Comparison of ENCODE assay signal across 15 cellular contexts in the genomic region with DNA sequence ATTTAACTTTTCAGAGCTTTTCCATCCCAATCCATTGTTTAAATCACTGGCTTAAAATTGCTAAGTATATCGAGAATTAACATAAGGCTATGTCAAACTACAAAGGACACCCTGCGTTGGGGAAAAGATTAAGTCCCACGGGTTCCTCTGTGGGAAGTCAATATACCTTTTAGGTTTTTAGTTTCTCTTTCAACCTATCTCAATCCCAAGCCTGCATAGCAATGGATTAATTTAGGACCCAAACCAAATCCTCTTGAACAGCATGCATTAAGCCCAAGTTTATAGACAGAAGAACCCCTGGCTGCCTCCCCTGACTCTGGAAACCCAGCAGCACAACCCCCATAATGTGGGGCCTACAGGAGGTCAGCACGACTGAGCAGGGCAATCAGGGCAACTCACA. TPM values are rescaled to one million over a fixed set of nuclear protein-coding genes. Genes with fewer than 3 reads are reported as not detected.
DNase-seq lines count a peak whose midpoint lies in the region; ATAC-seq and TF ChIP-seq lines count a peak whose summit lies in the region.
"Had no signal": no experiment of that assay in that cellular context is flagged by ENCODE, and none has a peak within 500 bp of the region (broad histone marks: within the 10 kb centered on the region; RNA-seq: fewer than 3 reads in every experiment).

No MANE protein-coding gene starts in this region.

- peaks cover 65% of the 10 kb centered on the region for H3K36me3 Mint-ChIP-seq in activated CD8-positive, alpha-beta T cell treated with anti-CD3 and anti-CD28 coated beads for 36 hours (ENCODE audit: low read depth)
- H3K36me3 Mint-ChIP-seq in activated CD8-positive, alpha-beta T cell treated with anti-CD3 and anti-CD28 coated beads, Interleukin-2, amount 10 ng/mL, durations not matched to agents 7 days and 5 days (ENCODE audit: low read depth), result peaks cover 64% of the 10 kb centered on the region
- peaks cover 26% of the 10 kb centered on the region for H3K36me3 Mint-ChIP-seq in central memory CD8-positive, alpha-beta T cell (ENCODE audit: insufficient read depth)

- no peak for ATAC-seq in activated CD8-positive, alpha-beta T cell treated with anti-CD3 and anti-CD28 coated beads for 36 hours
- no peak for ATAC-seq in activated CD8-positive, alpha-beta T cell treated with anti-CD3 and anti-CD28 coated beads, Interleukin-2, amount 10 ng/mL, durations not matched to agents 7 days and 5 days
- ATAC-seq in central memory CD8-positive, alpha-beta T cell (replicated peaks; ENCODE audit: extremely low read depth, poor library complexity, severe bottlenecking), result no peak
- ATAC-seq in body of pancreas, result no peak
- ATAC-seq: heart left ventricle had no signal

- H3K4me1 ChIP-seq in HUES48 (ENCODE audit: control insufficient read depth, insufficient read depth, low read length) (peaks cover 43% of the 10 kb centered on the region), osteoblast (ENCODE audit: insufficient read depth, low read length) (peaks cover 23% of the 10 kb centered on the region), body of pancreas (peaks cover 14% of the 10 kb centered on the region)
- H3K4me1 ChIP-seq: parathyroid adenoma had no signal

- peaks cover 99% of the 10 kb centered on the region for H3K79me2 ChIP-seq in osteoblast (ENCODE audit: insufficient read depth, low read length)

- H3K4me3 ChIP-seq in HUES48 (ENCODE audit: low read depth, low read length) (no peak overlapping the region), osteoblast (ENCODE audit: insufficient read depth, low read length) (peak overlapping the region; percentile 31), body of pancreas (no peak overlapping the region)
- H3K4me3 ChIP-seq: heart left ventricle, left ventricle myocardium inferior had no signal

- no peaks in the 10 kb centered on the region for H3K9me3 Mint-ChIP-seq in activated CD8-positive, alpha-beta T cell treated with anti-CD3 and anti-CD28 coated beads for 36 hours
- no peaks in the 10 kb centered on the region for H3K9me3 Mint-ChIP-seq in activated CD8-positive, alpha-beta T cell treated with anti-CD3 and anti-CD28 coated beads, Interleukin-2, amount 10 ng/mL, durations not matched to agents 7 days and 5 days (ENCODE audit: insufficient read depth)
- H3K9me3 Mint-ChIP-seq in central memory CD8-positive, alpha-beta T cell, result no peaks in the 10 kb centered on the region

- peak overlapping the region; percentile 3 for H2AFZ ChIP-seq in osteoblast (ENCODE audit: low read length)
- H2AFZ ChIP-seq: parathyroid adenoma had no signal

- CTCF ChIA-PET in activated CD8-positive, alpha-beta T cell treated with anti-CD3 and anti-CD28 coated beads for 36 hours (lab: Charles Lee), result interaction anchor here (4.0 kb wide), 1 partner anchor 31 kb away, joined by 21 read pairs; no protein-coding TSS in a partner anchor
- CTCF ChIA-PET in activated CD8-positive, alpha-beta T cell treated with anti-CD3 and anti-CD28 coated beads, Interleukin-2, amount 10 ng/mL, durations not matched to agents 7 days and 5 days (lab: Charles Lee), result no interaction called here

- TF ChIP-seq CTCF in activated CD8-positive, alpha-beta T cell treated with anti-CD3 and anti-CD28 coated beads for 36 hours (IDR thresholded peaks at IDR 0.05), result no peak
- TF ChIP-seq CTCF in osteoblast (IDR thresholded peaks at IDR 0.05; ENCODE audit: extremely low read depth, low read depth, low read length), result no peak
- no peak for TF ChIP-seq CTCF in body of pancreas (IDR thresholded peaks at IDR 0.05)

- H3K27ac Mint-ChIP-seq in activated CD8-positive, alpha-beta T cell treated with anti-CD3 and anti-CD28 coated beads for 36 hours, result peak overlapping the region; percentile 17
- H3K27ac Mint-ChIP-seq in activated CD8-positive, alpha-beta T cell treated with anti-CD3 and anti-CD28 coated beads, Interleukin-2, amount 10 ng/mL, durations not matched to agents 7 days and 5 days, result no peak overlapping the region
- H3K27ac Mint-ChIP-seq in central memory CD8-positive, alpha-beta T cell (ENCODE audit: low read depth), result peak overlapping the region; percentile 78

- H3K9me3 ChIP-seq in HUES48 (ENCODE audit: control insufficient read depth, insufficient read depth, low read length), result no peaks in the 10 kb centered on the region
- no peaks in the 10 kb centered on the region for H3K9me3 ChIP-seq in osteoblast (ENCODE audit: low read depth, low read length)
- no peaks in the 10 kb centered on the region for H3K9me3 ChIP-seq in body of pancreas
- H3K9me3 ChIP-seq: heart left ventricle, left ventricle myocardium inferior had no signal

- H3K4me2 ChIP-seq in osteoblast (ENCODE audit: insufficient read depth, low read length), result peak overlapping the region; percentile 72

- H3K4me3 Mint-ChIP-seq in activated CD8-positive, alpha-beta T cell treated with anti-CD3 and anti-CD28 coated beads for 36 hours, result no peak overlapping the region
- no peak overlapping the region for H3K4me3 Mint-ChIP-seq in activated CD8-positive, alpha-beta T cell treated with anti-CD3 and anti-CD28 coated beads, Interleukin-2, amount 10 ng/mL, durations not matched to agents 7 days and 5 days
- H3K4me3 Mint-ChIP-seq in central memory CD8-positive, alpha-beta T cell, result peak overlapping the region; percentile 90

- peaks cover 55% of the 10 kb centered on the region for H3K4me1 Mint-ChIP-seq in activated CD8-positive, alpha-beta T cell treated with anti-CD3 and anti-CD28 coated beads for 36 hours (ENCODE audit: low read depth)
- H3K4me1 Mint-ChIP-seq in activated CD8-positive, alpha-beta T cell treated with anti-CD3 and anti-CD28 coated beads, Interleukin-2, amount 10 ng/mL, durations not matched to agents 7 days and 5 days (ENCODE audit: low read depth), result peaks cover 62% of the 10 kb centered on the region
- H3K4me1 Mint-ChIP-seq in central memory CD8-positive, alpha-beta T cell, result peaks cover 73% of the 10 kb centered on the region

- no peak overlapping the region for H3K9ac ChIP-seq in HUES48 (ENCODE audit: low read depth, low read length)
- H3K9ac ChIP-seq: parathyroid adenoma had no signal

- H3K27me3 ChIP-seq in HUES48 (ENCODE audit: control insufficient read depth, insufficient read depth, low read length) (no peaks in the 10 kb centered on the region), osteoblast (ENCODE audit: insufficient read depth, low read length) (no peaks in the 10 kb centered on the region), body of pancreas (no peaks in the 10 kb centered on the region)
- H3K27me3 ChIP-seq: heart left ventricle had no signal

- 72 to 76% methylated on average over 4 of the region's 4 CpGs for WGBS in body of pancreas, 2 donors

- intact Hi-C loops in activated CD8-positive, alpha-beta T cell treated with anti-CD3 and anti-CD28 coated beads for 36 hours (cut with micrococcal nuclease), result no loop called here
- intact Hi-C loops in body of pancreas (cut with DNase I), result no loop called here

- peaks cover 4% of the 10 kb centered on the region for H4K20me1 ChIP-seq in osteoblast (ENCODE audit: insufficient read depth, low read length)

- H3K27me3 Mint-ChIP-seq in activated CD8-positive, alpha-beta T cell treated with anti-CD3 and anti-CD28 coated beads for 36 hours, result no peaks in the 10 kb centered on the region
- no peaks in the 10 kb centered on the region for H3K27me3 Mint-ChIP-seq in activated CD8-positive, alpha-beta T cell treated with anti-CD3 and anti-CD28 coated beads, Interleukin-2, amount 10 ng/mL, durations not matched to agents 7 days and 5 days (ENCODE audit: low read depth)
- no peaks in the 10 kb centered on the region for H3K27me3 Mint-ChIP-seq in central memory CD8-positive, alpha-beta T cell

- POLR2A ChIA-PET in activated CD8-positive, alpha-beta T cell treated with anti-CD3 and anti-CD28 coated beads for 36 hours (lab: Charles Lee), result interaction anchor here (1.3 to 9.7 kb wide), 5 partner anchors 10 to 79 kb away, joined by 3 to 69 read pairs (median 4); no protein-coding TSS in a partner anchor
- POLR2A ChIA-PET in activated CD8-positive, alpha-beta T cell treated with anti-CD3 and anti-CD28 coated beads, Interleukin-2, amount 10 ng/mL, durations not matched to agents 7 days and 5 days (lab: Charles Lee), result interaction anchor here (1.3 kb wide), 1 partner anchor 9 kb away, joined by 3 read pairs; no protein-coding TSS in a partner anchor

- H3K36me3 ChIP-seq in HUES48 (ENCODE audit: control insufficient read depth, insufficient read depth, low read length) (peaks cover 30% of the 10 kb centered on the region), osteoblast (ENCODE audit: insufficient read depth, low read length) (peaks cover 17% of the 10 kb centered on the region), body of pancreas (replicated peaks in 1 of 2; ENCODE audit: insufficient read depth in 1 of 2, low read depth in 2 of 2) (peaks cover 0 to 6% of the 10 kb centered on the region in 2 donors)

- DNase-seq in activated CD8-positive, alpha-beta T cell treated with anti-CD3 and anti-CD28 coated beads for 36 hours, result no peak
- DNase-seq in activated CD8-positive, alpha-beta T cell treated with anti-CD3 and anti-CD28 coated beads, Interleukin-2, amount 10 ng/mL, durations not matched to agents 7 days and 5 days, result no peak
- no peak for DNase-seq in central memory CD8-positive, alpha-beta T cell (ENCODE audit: low spot score in 2 of 2)
- DNase-seq in osteoblast (ENCODE audit: insufficient read length, low spot score, missing footprints), result peak; percentile 38
- no peak for DNase-seq in body of pancreas
- DNase-seq in stimulated activated naive CD4-positive, alpha-beta T cell (lab: John Stamatoyannopoulos, UW), result no peak
- DNase-seq in NCI-H748 (lab: John Stamatoyannopoulos, UW; ENCODE audit: unreplicated experiment), result no peak
- DNase-seq: amygdala; effector CD8-positive, alpha-beta T cell; heart left ventricle; left ventricle myocardium inferior; NCI-H1694 treated with DMSO at 0.1 percent for 48 hours; stimulated activated CD8-positive, alpha-beta memory T cell treated with anti-CD3 and anti-CD28 coated beads, Interleukin-4, amount 100 ng/mL, for 48 hours had no signal

- no peak for TF ChIP-seq POLR2A in body of pancreas (IDR thresholded peaks at IDR 0.05)

- peak overlapping the region; percentile 65 for H3K27ac ChIP-seq in HUES48 (ENCODE audit: low read depth, low read length)
- no peak overlapping the region for H3K27ac ChIP-seq in osteoblast (ENCODE audit: low read depth, low read length)
- H3K27ac ChIP-seq in body of pancreas, result no peak overlapping the region
- H3K27ac ChIP-seq: heart left ventricle, left ventricle myocardium inferior, parathyroid adenoma had no signal

RNA-seq across cellular contexts. Expression of gene CDCA4, which starts 6.3 kb away (rescaled TPM):
- 10 to 100 TPM; 59.4 to 63.5 TPM for total RNA-seq in activated CD8-positive, alpha-beta T cell treated with anti-CD3 and anti-CD28 coated beads for 36 hours
- 10 to 100 TPM; 59.9 to 62.3 TPM for total RNA-seq in activated CD8-positive, alpha-beta T cell treated with anti-CD3 and anti-CD28 coated beads, Interleukin-2, amount 10 ng/mL, durations not matched to agents 7 days and 5 days
- total RNA-seq in osteoblast, result 13.3 and 13.8 TPM in 2 replicates
- total RNA-seq in body of pancreas, result 1 to 10 TPM; 2.6 to 4.7 TPM

RNA-seq across cellular contexts. Expression of gene CLBA1, which starts 29.0 kb away (rescaled TPM):
- under 1 TPM; 0.47 to 0.67 TPM for total RNA-seq in activated CD8-positive, alpha-beta T cell treated with anti-CD3 and anti-CD28 coated beads for 36 hours
- total RNA-seq in activated CD8-positive, alpha-beta T cell treated with anti-CD3 and anti-CD28 coated beads, Interleukin-2, amount 10 ng/mL, durations not matched to agents 7 days and 5 days, result under 1 TPM; 0.55 to 0.95 TPM
- 11.5 and 12.3 TPM in 2 replicates for total RNA-seq in osteoblast
- total RNA-seq in body of pancreas, result 10 to 100 TPM in 1 of 2 donors, 1 to 10 TPM in 1; 8.6 to 21.1 TPM

RNA-seq across cellular contexts. Expression of gene AHNAK2, which starts 36.5 kb away (rescaled TPM):
- total RNA-seq in activated CD8-positive, alpha-beta T cell treated with anti-CD3 and anti-CD28 coated beads for 36 hours, result under 1 TPM in 1 of 2 experiments, not detected in 1; 0.02 TPM
- total RNA-seq in activated CD8-positive, alpha-beta T cell treated with anti-CD3 and anti-CD28 coated beads, Interleukin-2, amount 10 ng/mL, durations not matched to agents 7 days and 5 days, result not detected
- total RNA-seq in osteoblast, result 30.8 and 31.8 TPM in 2 replicates
- total RNA-seq in body of pancreas, result 1 to 10 TPM; 3.6 to 5.2 TPM

RNA-seq across cellular contexts. Expression of gene GPR132, which starts 50.6 kb away (rescaled TPM):
- total RNA-seq in activated CD8-positive, alpha-beta T cell treated with anti-CD3 and anti-CD28 coated beads for 36 hours, result 10 to 100 TPM; 15.1 to 16.4 TPM
- total RNA-seq in activated CD8-positive, alpha-beta T cell treated with anti-CD3 and anti-CD28 coated beads, Interleukin-2, amount 10 ng/mL, durations not matched to agents 7 days and 5 days, result 10 to 100 TPM; 35.7 to 40.4 TPM
- total RNA-seq in osteoblast (under 0.01 TPM in 2 replicates), body of pancreas (1 to 10 TPM in 1 of 2 donors, not detected in 1; 1.0 TPM)

Comparison
In these comparisons a context has a peak if more than half of its experiments do, and no peak if none do; other contexts are left out.
1. RNA of gene AHNAK2, which starts 36.5 kb away (total RNA-seq): 30.8 to 31.8 TPM in osteoblast and 3.6 to 5.2 TPM in body of pancreas; 0.02 TPM in activated CD8-positive, alpha-beta T cell treated with anti-CD3 and anti-CD28 coated beads for 36 hours and not detected in activated CD8-positive, alpha-beta T cell treated with anti-CD3 and anti-CD28 coated beads, Interleukin-2, amount 10 ng/mL, durations not matched to agents 7 days and 5 days; every median in the first group is over 4 times any median in the second.